In genomic region chr9:16501726-16502125, GRCh38 we compare ENCODE assay signal across 1 cellular context.
TF ChIP-seq lines count a peak whose summit lies in the region.

No MANE protein-coding gene starts in this region.

TF ChIP-seq in SK-N-SH, 30 proteins besides CTCF, POLR2A, EP300 and RAD21 (continued from another document):
- TF ChIP-seq REST (IDR thresholded peaks at IDR 0.05; ENCODE audit: low read depth, low read length), result no peak
- no peak for TF ChIP-seq NRF1 (IDR thresholded peaks at IDR 0.05; ENCODE audit: low read depth, low read length)
- no peak for TF ChIP-seq TCF12 (IDR thresholded peaks at IDR 0.05)
- TF ChIP-seq PBX3 (IDR thresholded peaks at IDR 0.05), result no peak
- TF ChIP-seq FOXM1 (IDR thresholded peaks at IDR 0.05; ENCODE audit: low read depth), result no peak
- TF ChIP-seq JUND (IDR thresholded peaks at IDR 0.05), result no peak
- TF ChIP-seq USF2 (IDR thresholded peaks at IDR 0.05; ENCODE audit: borderline replicate concordance, low read depth, low read length), result no peak
- TF ChIP-seq FOXJ3 (CRISPR knock-in tag; IDR thresholded peaks at IDR 0.05), result no peak
- no peak for TF ChIP-seq MAX (IDR thresholded peaks at IDR 0.05; ENCODE audit: low read depth)
- TF ChIP-seq USF1 (IDR thresholded peaks at IDR 0.05; ENCODE audit: borderline replicate concordance, low read depth), result no peak
